35 cellular contexts compared by ENCODE assay signal in the genomic region with DNA sequence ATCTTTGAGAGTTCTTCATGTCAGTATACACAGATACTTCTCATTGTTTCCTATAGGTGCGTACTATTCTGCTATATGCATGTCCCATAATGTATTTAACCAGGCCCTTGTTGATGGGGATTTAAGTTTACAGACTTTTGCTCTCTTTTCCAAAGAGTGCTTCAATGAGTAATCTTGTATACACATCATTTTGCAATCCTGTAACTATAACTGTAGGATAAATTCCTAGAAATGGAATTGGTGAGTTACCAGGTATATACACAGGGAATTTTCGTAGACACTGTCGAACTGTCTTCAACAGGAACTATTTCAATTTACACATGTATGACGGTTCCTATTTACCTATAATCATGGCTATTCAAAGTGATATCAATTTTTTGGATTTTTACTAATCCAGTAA.
"Had no signal": no experiment of that assay in that cellular context is flagged by ENCODE, and none has a peak within 500 bp of the region (broad histone marks: within the 10 kb centered on the region; RNA-seq: fewer than 3 reads in every experiment).

No MANE protein-coding gene starts in this region.

- FAIRE-seq: astrocyte, TTC549 had no signal

- H3K4me3 ChIP-seq: adrenal gland, body of pancreas, breast epithelium, cardiac muscle cell had no signal

- H3K36me3 ChIP-seq: adrenal gland, brain microvascular endothelial cell, breast epithelium, cardiac muscle cell had no signal

- H3K27me3 ChIP-seq: adrenal gland, body of pancreas, brain microvascular endothelial cell, breast epithelium, cardiac muscle cell had no signal

- H3K27ac ChIP-seq: adrenal gland, body of pancreas, brain microvascular endothelial cell, breast epithelium, cardiac muscle cell, VCaP had no signal

- ATAC-seq: activated CD8-positive, alpha-beta T cell treated with anti-CD3 and anti-CD28 coated beads for 36 hours; activated naive CD4-positive, alpha-beta T cell treated with anti-CD3 and anti-CD28 coated beads, Interleukin-2, amount 50 U/mL, for 72 hours; activated T-cell treated with anti-CD3 and anti-CD28 coated beads, Interleukin-2, amount 50 U/mL, for 4 hours; activated T-cell treated with anti-CD3 and anti-CD28 coated beads, Interleukin-2, amount 50 U/mL, for 72 hours; activated T-helper 17 cell treated with anti-CD3 and anti-CD28 coated beads, Interleukin-2, amount 50 U/mL, for 72 hours; body of pancreas had no signal

- DNase-seq: activated B cell treated with CpG ODN at 0.5 μM for 24 hours; activated CD4-positive, alpha-beta memory T cell treated with anti-CD3 and anti-CD28 coated beads for 36 hours; activated CD4-positive, alpha-beta T cell treated with anti-CD3 and anti-CD28 coated beads for 4 hours; activated CD4-positive, alpha-beta T cell treated with anti-CD3 and anti-CD28 coated beads, Interleukin-2, amount 10 ng/mL, durations not matched to agents 24 days and 14 days; activated CD4-positive, alpha-beta T cell treated with anti-CD3 and anti-CD28 coated beads, Interleukin-2, amount 50 U/mL, for 1 hour; activated CD4-positive, alpha-beta T cell treated with anti-CD3 and anti-CD28 coated beads, Interleukin-2, amount 50 U/mL, for 4 hours; activated CD4-positive, CD25-positive, alpha-beta regulatory T cell treated with anti-CD3 and anti-CD28 coated beads, Interleukin-2, amount 50 U/mL, for 72 hours; activated CD8-positive, alpha-beta memory T cell treated with anti-CD3 and anti-CD28 coated beads, Interleukin-2, amount 50 U/mL, for 4 hours; activated CD8-positive, alpha-beta T cell treated with anti-CD3 and anti-CD28 coated beads for 36 hours; activated effector memory CD4-positive, alpha-beta T cell treated with anti-CD3 and anti-CD28 coated beads, Interleukin-2, amount 50 U/mL, for 16 hours; activated gamma-delta T cell treated with Interleukin-2 at 50 U/mL for 16 hours; activated naive CD4-positive, alpha-beta T cell; activated naive CD4-positive, alpha-beta T cell treated with anti-CD3 and anti-CD28 coated beads for 36 hours; activated naive CD4-positive, alpha-beta T cell treated with anti-CD3 and anti-CD28 coated beads, Interleukin-2, amount 50 U/mL, for 16 hours; activated naive CD8-positive, alpha-beta T cell treated with anti-CD3 and anti-CD28 coated beads for 36 hours; activated T-cell treated with anti-CD3 and anti-CD28 coated beads for 4 hours; activated T-cell treated with anti-CD3 and anti-CD28 coated beads, Interleukin-2, amount 50 U/mL, for 1 hour; activated T-cell treated with anti-CD3 and anti-CD28 coated beads, Interleukin-2, amount 50 U/mL, for 4 hours; activated T-cell treated with anti-CD3 and anti-CD28 coated beads, Interleukin-2, amount 50 U/mL, for 72 hours; adrenal gland; amniotic stem cell; aorta; body of pancreas; brain microvascular endothelial cell; caudate nucleus; cerebellar nuclear complex; T-helper 2 cell; T-helper 9 cell had no signal

- H3K9me3 ChIP-seq: adrenal gland, body of pancreas, breast epithelium had no signal

- H3K4me1 ChIP-seq: breast epithelium had no signal
